Comparison of ENCODE assay signal across 20 cellular contexts in the genomic region with DNA sequence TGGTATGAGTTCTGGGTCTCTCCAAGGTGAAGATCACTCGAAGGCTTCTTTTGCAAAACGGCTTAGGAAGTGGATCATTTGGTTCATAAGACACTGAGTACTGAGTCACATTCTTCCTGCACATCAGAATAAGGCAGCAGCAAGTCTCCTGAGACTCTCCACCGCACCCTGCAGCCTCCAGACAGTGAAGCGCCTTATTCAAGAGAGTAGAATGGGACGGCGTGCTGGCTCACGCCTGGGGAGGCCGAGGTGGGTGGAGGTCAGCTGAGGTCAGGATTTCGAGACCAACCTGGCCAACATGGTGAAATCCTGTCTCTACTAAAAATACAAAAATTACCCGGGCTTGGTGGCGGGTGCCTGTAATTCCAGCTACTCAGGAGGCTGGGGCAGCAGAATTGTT.
"Had no signal": no experiment of that assay in that cellular context is flagged by ENCODE, and none has a peak within 500 bp of the region (broad histone marks: within the 10 kb centered on the region; RNA-seq: fewer than 3 reads in every experiment).

No MANE protein-coding gene starts in this region.

- H3K4me3 ChIP-seq: colonic mucosa, esophagus squamous epithelium, lung, mucosa of descending colon, neural progenitor cell, psoas muscle, skin epidermis, spleen, thoracic aorta, tibial nerve, vagina had no signal

- DNase-seq: colonic mucosa; dermis blood vessel endothelial cell; effector memory CD4-positive, alpha-beta T cell; erythroblast; esophagus squamous epithelium; hypothalamus; kidney; mucosa of descending colon; naive B cell; psoas muscle; right cardiac atrium; spleen; stimulated activated CD4-positive, alpha-beta T cell treated with anti-CD3 and anti-CD28 coated beads, Interleukin-4, amount 100 ng/mL, for 4 hours; stimulated activated naive CD8-positive, alpha-beta T cell treated with anti-CD3 and anti-CD28 coated beads, Interleukin-15, Interleukin-2, amounts not matched to agents 100 U/mL and 50 U/mL, for 24 hours had no signal

- H3K4me2 ChIP-seq: neural progenitor cell had no signal

- H3K9ac ChIP-seq: neural progenitor cell had no signal

- H3K4me1 ChIP-seq: colonic mucosa, esophagus squamous epithelium, neural progenitor cell, psoas muscle, spleen, tibial nerve, vagina had no signal

- H3K27me3 ChIP-seq: colonic mucosa, neural progenitor cell, tibial nerve, vagina had no signal

- H3K9me3 ChIP-seq: colonic mucosa, esophagus squamous epithelium, mucosa of descending colon, psoas muscle, spleen, thoracic aorta, tibial nerve, vagina had no signal

- H3K36me3 ChIP-seq: colonic mucosa, esophagus squamous epithelium, neural progenitor cell, spleen, thoracic aorta, tibial nerve, vagina had no signal

- H3K27ac ChIP-seq: colonic mucosa, esophagus squamous epithelium, neural progenitor cell, psoas muscle, skin epidermis, spleen, thoracic aorta, tibial nerve, vagina had no signal
